8 cellular contexts compared by ENCODE assay signal in genomic region chr6:98834060-98835031, GRCh38. TPM values are rescaled to one million over a fixed set of nuclear protein-coding genes. Genes with fewer than 3 reads are reported as not detected.
DNase-seq lines count a peak whose midpoint lies in the region; ATAC-seq, FAIRE-seq and TF ChIP-seq lines count a peak whose summit lies in the region.

Gene POU3F2 (plus strand): TSS chr6:98834574. CDS start chr6:98834874, 300 bp downstream.

- POLR2A ChIA-PET in K562 (lab: Yijun Ruan, JAX): no interaction called here

- CTCF ChIA-PET in K562 (lab: Yijun Ruan, JAX; ENCODE audit: low intra/inter-chr PET ratio): interaction anchor here (0.6 kb wide), 1 partner anchor 13 kb away, joined by 3 read pairs; no protein-coding TSS in a partner anchor

- H3K4me2 ChIP-seq in K562 (ENCODE audit: insufficient read depth, low read length): peak within 1 kb of the TSS; percentile 75

- H3K4me1 ChIP-seq in K562 (replicated peaks in 1 of 2; ENCODE audit: control insufficient read depth in 2 of 2, insufficient read depth in 2 of 2, low read length in 2 of 2): peaks cover 0 to 50% of the 10 kb centered on the region in 2 experiments; a peak in 4 of 5 replicates
- H3K4me1 ChIP-seq in iPS-15b (ENCODE audit: control insufficient read depth, insufficient read depth, low read length): peaks cover 13% of the 10 kb centered on the region

- H3K27me3 ChIP-seq in K562 (ENCODE audit: control insufficient read depth in 2 of 2, insufficient read depth in 2 of 2, low read length in 2 of 2) (peaks cover 0 to 13% of the 10 kb centered on the region in 2 experiments; a peak in 2 of 5 replicates), iPS-15b (ENCODE audit: control insufficient read depth, insufficient read depth, low read length) (peaks cover 93% of the 10 kb centered on the region)

- FAIRE-seq in K562 (lab: Jason Lieb, UNC) (peak; percentile 60), urothelium cell line (lab: Jason Lieb, UNC) (no peak)

- H3K4me3 ChIP-seq in GM12865 (ENCODE audit: low read depth, low read length) (peak within 1 kb of the TSS; percentile 55), K562 (peak within 1 kb of the TSS; percentile 53), iPS-15b (ENCODE audit: low read depth, low read length) (peak within 1 kb of the TSS; percentile 69)

- TF ChIP-seq POLR2A in K562 (conservative IDR thresholded peaks at IDR 0.05): no peak

- H4K20me1 ChIP-seq in K562 (replicated peaks; ENCODE audit: control insufficient read depth, insufficient read depth, low read length): no peaks in the 10 kb centered on the region

- in situ Hi-C loops in K562 (cut with MboI): loop anchor here (5.0 kb wide), 1 partner anchor 62 kb away; no protein-coding TSS in a partner anchor

- H3K9ac ChIP-seq in K562 (ENCODE audit: insufficient read depth in 1 of 2, low read depth in 2 of 2, low read length in 2 of 2): peak within 1 kb of the TSS; percentile 45 to 90; a peak in 3 of 4 replicates
- H3K9ac ChIP-seq in iPS-15b (ENCODE audit: low read depth, low read length): no peak within 1 kb of the TSS

- under 1% methylated on average over 28 of the region's 83 CpGs for WGBS in K562 (ENCODE audit: insufficient coverage, low coverage, missing lambda C conversion rate)

- BruUV-seq in K562 (replicated peaks; lab: Mats Ljungman, UMichigan): no TSS peak

- peak within 1 kb of the TSS; percentile 86 for H3K27ac Mint-ChIP-seq in T-helper 17 cell

- peaks cover 37% of the 10 kb centered on the region for H3K4me1 Mint-ChIP-seq in T-helper 17 cell

- no peaks in the 10 kb centered on the region for H3K9me3 ChIP-seq in T-helper 17 cell (ENCODE audit: control insufficient read depth, low read length, poor library complexity, severe bottlenecking)
- peaks cover 6% of the 10 kb centered on the region; the same call in 1 of the 2 replicates for H3K9me3 ChIP-seq in K562 (replicated peaks; ENCODE audit: control insufficient read depth, insufficient read depth, low read depth, low read length)
- no peaks in the 10 kb centered on the region for H3K9me3 ChIP-seq in iPS-15b (ENCODE audit: control insufficient read depth, insufficient read depth, low read length)

- no peaks in the 10 kb centered on the region; the same call in 2 of the 3 replicates for H3K79me2 ChIP-seq in K562 (ENCODE audit: control insufficient read depth, insufficient read depth, low read length)

- DNase-seq in GM12865 (ENCODE audit: low read depth): peak; percentile 78
- peak; percentile 92 for DNase-seq in NCI-H128 (lab: John Stamatoyannopoulos, UW; ENCODE audit: unreplicated experiment)
- peak in 2 of 3 donors; percentile 51 to 59 for DNase-seq in T-helper 17 cell
- peak; percentile 96 to 97 (median 96) for DNase-seq in K562 (ENCODE audit: extremely low read depth in 1 of 4, low spot score in 3 of 4)
- peak; percentile 90 for DNase-seq in sciatic nerve (ENCODE audit: low spot score)
- DNase-seq in urothelium cell line (ENCODE audit: low spot score): no peak

- peak within 1 kb of the TSS; percentile 94 for H3K4me3 Mint-ChIP-seq in T-helper 17 cell

- H3K27me3 Mint-ChIP-seq in T-helper 17 cell: peaks cover 87% of the 10 kb centered on the region

- intact Hi-C loops in K562 (cut with micrococcal nuclease): no loop called here
- intact Hi-C loops in sciatic nerve (cut with DNase I): no loop called here

- H3K36me3 ChIP-seq in K562 (ENCODE audit: control insufficient read depth, insufficient read depth, low read length): no peaks in the 10 kb centered on the region
- no peaks in the 10 kb centered on the region for H3K36me3 ChIP-seq in iPS-15b (ENCODE audit: control insufficient read depth, insufficient read depth, low read length)

- peak; percentile 61; the same call in 1 of the 2 replicates for TF ChIP-seq EP300 in K562 (IDR thresholded peaks at IDR 0.05; ENCODE audit: low read length)

- no peaks in the 10 kb centered on the region for H3K9me1 ChIP-seq in K562 (ENCODE audit: control insufficient read depth, insufficient read depth, low read length)

- no peak for TF ChIP-seq RAD21 in K562 (CRISPR knock-in tag; conservative IDR thresholded peaks at IDR 0.05 in 1 of 2, IDR thresholded peaks at IDR 0.05 in 1 of 2)

- TF ChIP-seq CTCF in GM12865 (IDR thresholded peaks at IDR 0.05; ENCODE audit: insufficient read depth, low read depth, low read length, missing control alignments) (no peak), K562 (IDR thresholded peaks at IDR 0.05 in 2 of 3, conservative IDR thresholded peaks at IDR 0.05 in 1 of 3; ENCODE audit: insufficient read depth in 2 of 3, low read depth in 1 of 3, low read length in 3 of 3) (no peak)

- H3K36me3 Mint-ChIP-seq in T-helper 17 cell (ENCODE audit: low read depth): peaks cover 2% of the 10 kb centered on the region

- peak within 1 kb of the TSS; percentile 89 for H2AFZ ChIP-seq in K562 (ENCODE audit: low read depth, low read length)

- ATAC-seq in HG02759 (IDR thresholded peaks at IDR 0.05; ENCODE audit: unreplicated experiment): peak; percentile 78
- peak; percentile 79 for ATAC-seq in T-helper 17 cell
- ATAC-seq in K562: peak; percentile 93
- ATAC-seq in sciatic nerve: peak; percentile 89

- peak within 1 kb of the TSS; percentile 59; the same call in 2 of the 3 replicates for H3K27ac ChIP-seq in K562 (ENCODE audit: extremely low read depth, low read depth, low read length)

TF ChIP-seq in K562, 482 proteins besides CTCF, POLR2A, EP300 and RAD21 (continues in another document):
- TF ChIP-seq LEF1 (IDR thresholded peaks at IDR 0.05) (peak; percentile 67; the same call in 1 of the 2 replicates), MNT (conservative IDR thresholded peaks at IDR 0.05) (peak in 1 of 2 experiments; percentile 57; a peak in 1 of 4 replicates), SAFB (IDR thresholded peaks at IDR 0.05; ENCODE audit: borderline replicate concordance, low read depth, low read length) (peak; percentile 50; the same call in 1 of the 2 replicates), ZNF3 (CRISPR knock-in tag; IDR thresholded peaks at IDR 0.05) (no peak), RFX1 (IDR thresholded peaks at IDR 0.05) (peak; percentile 70), USF2 (CRISPR knock-in tag; IDR thresholded peaks at IDR 0.05) (peak; percentile 6; the same call in 1 of the 2 replicates), FOS (IDR thresholded peaks at IDR 0.05; ENCODE audit: extremely low read depth, insufficient read length) (peak; percentile 16), CEBPB (tag; IDR thresholded peaks at IDR 0.05) (peak; percentile 80), TEAD4 (IDR thresholded peaks at IDR 0.05; ENCODE audit: low read length) (peak; percentile 33), TEAD4 (CRISPR knock-in tag; IDR thresholded peaks at IDR 0.05; ENCODE audit: borderline replicate concordance) (no peak), IFI16 (CRISPR knock-in tag; IDR thresholded peaks at IDR 0.05) (no peak), ATF7 (IDR thresholded peaks at IDR 0.05) (0 out of 2 replicates have a peak, but pooled peaks have one; percentile 39), SMARCA4 (IDR thresholded peaks at IDR 0.05) (peak; percentile 62)

RNA-seq across cellular contexts. Expression of gene POU3F2, which starts in this region (rescaled TPM):
- total RNA-seq in T-helper 17 cell (not detected), K562 (2014; rRNA removed) (0.36 and 0.37 TPM in 2 replicates), K562 (2014; rRNA removed; fragmentation: Illumina TruSeq; extraction: Trizol) (0.19 and 0.36 TPM in 2 replicates), K562 (2015; rRNA removed; fragmentation: Illumina TruSeq; extraction: Trizol) (0.40 and 0.45 TPM in 2 replicates), K562 (2021) (0.29 and 0.44 TPM in 2 replicates), sciatic nerve (9.2 TPM)
- total RNA-seq in K562 (2011; cell fraction: chromatin; rRNA removed; ENCODE audit: low replicate concordance): 0.74 and 0.99 TPM in 2 replicates
- 0.53 and 0.67 TPM in 2 replicates for total RNA-seq in K562 (2011; cell fraction: nucleolus; rRNA removed)
- total RNA-seq in K562 (2011; cell fraction: nucleoplasm; rRNA removed): 1.2 and 1.6 TPM in 2 replicates
- polyA plus RNA-seq in K562 (2011; rRNA removed) (0.46 and 0.70 TPM in 2 replicates), K562 (2014; fragmentation: Illumina TruSeq; extraction: Trizol) (0.15 and 0.30 TPM in 2 replicates), K562 (2014; fragmentation: Nextera tagmentation; extraction: Ambion mirVana) (under 1 TPM; 0.08 to 0.10 TPM), K562 (2014; rRNA removed) (0.16 and 0.23 TPM in 2 replicates)
- 0.31 and 0.34 TPM in 2 replicates for polyA plus RNA-seq in K562 (2011; cell fraction: cytosol; rRNA removed)
- 0.27 and 0.62 TPM in 2 replicates for polyA plus RNA-seq in K562 (2011; cell fraction: nucleus; rRNA removed)
- polyA plus RNA-seq in K562 (2012): 0.11 and 0.25 TPM in 2 replicates
- polyA minus RNA-seq in K562 (2011; rRNA and poly(A)+ RNA removed): 0.32 and 0.84 TPM in 2 replicates
- polyA minus RNA-seq in K562 (2011; cell fraction: cytosol; rRNA and poly(A)+ RNA removed): 0.48 and 1.1 TPM in 2 replicates
- polyA minus RNA-seq in K562 (2011; cell fraction: nucleus; rRNA and poly(A)+ RNA removed): 0.54 and 1.3 TPM in 2 replicates

Comparison
In these comparisons a context has a peak if more than half of its experiments do, and no peak if none do; other contexts are left out.
1. Peak in DNase-seq and ATAC-seq in T-helper 17 cell; RNA of the gene not detected or under 1 TPM.